ENCODE assay signal across 1 cellular context in the genomic region with DNA sequence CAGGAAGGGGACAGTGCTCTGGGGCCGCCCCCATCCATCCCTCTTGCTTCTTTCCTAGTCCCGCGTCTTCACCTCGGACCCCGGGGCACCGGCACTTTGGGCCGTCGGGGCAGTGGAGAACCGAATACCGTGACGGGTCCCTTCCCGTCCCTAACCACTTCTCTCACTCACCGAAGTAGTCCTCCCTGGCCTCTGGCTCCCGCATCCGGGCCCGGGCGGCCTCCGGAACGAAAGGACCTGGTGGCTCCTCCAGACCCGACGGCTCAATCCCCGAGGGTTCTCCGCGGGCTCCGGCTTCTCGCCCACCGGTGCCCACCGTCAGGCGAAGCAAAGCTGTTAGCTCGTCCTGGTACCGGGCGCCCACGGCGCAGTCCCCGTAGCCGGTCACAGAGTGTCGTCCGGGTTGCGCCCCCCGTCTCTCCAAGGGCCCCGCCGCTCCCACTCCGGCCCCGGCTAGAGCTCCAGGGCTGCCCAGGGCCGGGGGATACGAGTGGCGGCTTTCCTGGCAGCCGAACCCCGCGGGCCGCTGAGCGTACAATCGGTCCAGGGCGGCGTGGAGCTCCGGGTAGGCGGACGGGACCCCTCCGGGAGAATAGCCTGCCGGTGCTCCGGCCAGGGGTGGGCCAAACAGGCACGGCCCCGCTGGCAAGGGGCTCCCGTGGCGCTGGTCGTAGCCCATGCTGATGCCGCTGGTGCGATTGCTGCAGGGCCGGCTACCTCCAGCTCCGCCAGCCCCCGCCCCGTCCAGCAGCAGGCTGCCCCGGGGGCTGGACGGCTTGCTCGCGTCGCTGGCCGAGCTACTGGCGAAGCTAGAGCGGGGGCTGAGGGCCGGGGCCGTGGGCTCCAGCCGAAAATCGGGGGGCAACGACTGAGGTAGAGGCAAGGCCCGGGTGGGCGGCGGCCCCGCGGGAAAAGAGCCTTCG.
A peak's percentile ranks its signal among the peaks of the same experiment; 100 is the strongest.
TF ChIP-seq lines count a peak whose summit lies in the region.

No MANE protein-coding gene starts in this region.

TF ChIP-seq in HepG2, 621 proteins besides CTCF, POLR2A, EP300 and RAD21 (continued from another document):
- TF ChIP-seq FOSL1 (CRISPR knock-in tag; IDR thresholded peaks at IDR 0.05; ENCODE audit: borderline replicate concordance) (no peak), EED (CRISPR knock-in tag; IDR thresholded peaks at IDR 0.05) (peak; percentile 79), ZNF121 (CRISPR knock-in tag; IDR thresholded peaks at IDR 0.05) (no peak), ZNF33A (CRISPR knock-in tag; IDR thresholded peaks at IDR 0.05; ENCODE audit: borderline replicate concordance) (no peak), TEAD2 (CRISPR knock-in tag; IDR thresholded peaks at IDR 0.05) (no peak), ZNF790 (CRISPR knock-in tag; IDR thresholded peaks at IDR 0.05; ENCODE audit: borderline replicate concordance) (no peak)
